21 cellular contexts compared by ENCODE assay signal in the genomic region with DNA sequence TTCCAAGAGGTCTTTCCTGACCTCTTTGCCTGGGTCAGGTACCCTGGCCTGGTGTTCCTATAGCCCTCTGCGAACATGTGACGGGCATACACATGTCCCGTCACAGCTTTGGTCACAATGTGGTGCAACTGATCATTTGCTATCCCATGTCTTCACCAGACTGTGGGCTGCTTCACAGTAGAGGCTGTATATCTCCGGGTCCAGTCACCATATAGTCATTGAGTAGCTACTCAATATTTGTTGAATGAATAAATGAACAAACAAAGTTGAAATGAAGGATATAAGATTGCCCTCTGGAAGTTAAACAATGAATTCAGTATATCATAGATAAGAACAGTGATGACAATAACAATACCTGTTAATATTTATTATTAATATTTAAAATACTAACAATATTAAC. TPM values are rescaled to one million over a fixed set of nuclear protein-coding genes. Genes with fewer than 3 reads are reported as not detected.
DNase-seq lines count a peak whose midpoint lies in the region; ATAC-seq, FAIRE-seq and TF ChIP-seq lines count a peak whose summit lies in the region.
"Had no signal": no experiment of that assay in that cellular context is flagged by ENCODE, and none has a peak within 500 bp of the region (broad histone marks: within the 10 kb centered on the region; RNA-seq: fewer than 3 reads in every experiment).

No MANE protein-coding gene starts in this region.

- no peaks in the 10 kb centered on the region for H4K20me1 ChIP-seq in PC-3 (ENCODE audit: low read length)

- POLR2A ChIA-PET in A549 (lab: Yijun Ruan, JAX) (no interaction called here), PC-3 (lab: Charles Lee; ENCODE audit: unreplicated experiment) (interaction anchor here (0.5 kb wide), 1 partner anchor 12 kb away, joined by 4 read pairs; no protein-coding TSS in a partner anchor), WTC11 (lab: Charles Lee) (no interaction called here)

- CTCF ChIA-PET in A549 (lab: Yijun Ruan, JAX) (interaction anchor here (1.1 to 2.1 kb wide), 4 partner anchors 13 to 103 kb away, joined by 3 to 5 read pairs (median 4); partner anchors contain the start of gene KCTD18), PC-3 (lab: Charles Lee) (no interaction called here), WTC11 (lab: Charles Lee) (interaction anchor here (1.1 kb wide), 1 partner anchor 622 kb away, joined by 3 read pairs; no protein-coding TSS in a partner anchor)

- no peak for TF ChIP-seq EP300 in A549 (IDR thresholded peaks at IDR 0.05)

- H3K9me3 Mint-ChIP-seq in WTC11, result peaks cover 16% of the 10 kb centered on the region

- no peak for FAIRE-seq in A549 (lab: Jason Lieb, UNC)
- FAIRE-seq: GM12891, GM18507 had no signal

- 75% methylated on average over 4 of the region's 4 CpGs for WGBS in A549 (ENCODE audit: missing lambda C conversion rate)

- peak overlapping the region; percentile 27 to 59; a peak in 3 of 6 replicates for H3K27ac ChIP-seq in A549
- peak overlapping the region; percentile 89 for H3K27ac ChIP-seq in PC-3 (ENCODE audit: low read length)

- no TSS peak for BruUV-seq in PC-3 (replicated peaks; lab: Mats Ljungman, UMichigan)

- intact Hi-C loops in PC-3 (cut with micrococcal nuclease), result no loop called here

- H3K27ac Mint-ChIP-seq in WTC11, result no peak overlapping the region
- H3K27ac Mint-ChIP-seq: CD4-positive, alpha-beta memory T cell had no signal

- H3K4me1 ChIP-seq in A549, result peaks cover 49% of the 10 kb centered on the region
- peaks cover 52% of the 10 kb centered on the region for H3K4me1 ChIP-seq in PC-3 (ENCODE audit: insufficient read depth, low read length)
- H3K4me1 ChIP-seq: HAP-1 had no signal

- H3K79me2 ChIP-seq in PC-3 (ENCODE audit: low read length), result no peaks in the 10 kb centered on the region

- peak overlapping the region; percentile 5; the same call in 1 of the 2 replicates for H3K9ac ChIP-seq in PC-3 (ENCODE audit: low read length)

- TF ChIP-seq POLR2A in A549 (IDR thresholded peaks at IDR 0.05; ENCODE audit: low read length), result no peak

- H3K4me1 Mint-ChIP-seq in WTC11, result no peaks in the 10 kb centered on the region

- H3K27me3 ChIP-seq in PC-3 (ENCODE audit: low read length), result no peaks in the 10 kb centered on the region

- H3K9me3 ChIP-seq in A549 (no peaks in the 10 kb centered on the region; the same call in 2 of the 3 replicates), PC-3 (ENCODE audit: low read length) (no peaks in the 10 kb centered on the region)
- H3K9me3 ChIP-seq: HAP-1 had no signal

- 0 out of 2 replicates have a peak, but pooled peaks cover 2% of the 10 kb centered on the region for H3K36me3 Mint-ChIP-seq in WTC11
- H3K36me3 Mint-ChIP-seq: CD4-positive, alpha-beta memory T cell had no signal

- H3K27me3 Mint-ChIP-seq in WTC11 (ENCODE audit: low read depth), result peaks cover 2% of the 10 kb centered on the region; the same call in 1 of the 2 replicates

- H3K4me3 ChIP-seq in A549 (no peak overlapping the region), PC-3 (ENCODE audit: low read length) (no peak overlapping the region)
- H3K4me3 ChIP-seq: HAP-1 had no signal

- H3F3A ChIP-seq in PC-3 (ENCODE audit: low read length, unreplicated experiment), result peaks cover 7% of the 10 kb centered on the region

- ATAC-seq in A549 (no peak), PC-3 (peak; percentile 58), WTC11 (no peak), left lobe of liver (peak; percentile 35), GM19351 (IDR thresholded peaks at IDR 0.05; ENCODE audit: unreplicated experiment) (no peak)

- DNase-seq in A549 (ENCODE audit: low read depth in 1 of 2, low spot score in 1 of 2) (no peak), PC-3 (peak; percentile 85), WTC11 (ENCODE audit: low spot score) (no peak), left lobe of liver (ENCODE audit: low spot score) (no peak), inferior parietal cortex (ENCODE audit: extremely low spot score) (no peak), dedifferentiated amniotic fluid mesenchymal stem cell (ENCODE audit: extremely low spot score) (no peak)
- DNase-seq: 8988T; C1 segment of cervical spinal cord; Calu3; CD4-positive, alpha-beta memory T cell; COR-L47; DMS53; DMS79 treated with DMSO at 0.1 percent for 48 hours; GF-D8; GOT3; HFFc6 had no signal

- H2AFZ ChIP-seq in PC-3 (ENCODE audit: low read length), result no peak overlapping the region

- H3K36me3 ChIP-seq in PC-3 (ENCODE audit: low read depth, low read length), result no peaks in the 10 kb centered on the region
- H3K36me3 ChIP-seq: HAP-1 had no signal

- no peak overlapping the region for H3K4me2 ChIP-seq in A549
- H3K4me2 ChIP-seq in PC-3 (ENCODE audit: low read length), result peak overlapping the region; percentile 2; the same call in 1 of the 2 replicates

- no peaks in the 10 kb centered on the region for H3K9me2 ChIP-seq in PC-3 (replicated peaks; ENCODE audit: low read length)

- H3K4me3 Mint-ChIP-seq in WTC11, result no peak overlapping the region
- H3K4me3 Mint-ChIP-seq: CD4-positive, alpha-beta memory T cell; HFFc6 had no signal

- no peak for TF ChIP-seq RAD21 in A549 (conservative IDR thresholded peaks at IDR 0.05 in 1 of 2, IDR thresholded peaks at IDR 0.05 in 1 of 2)

- TF ChIP-seq CTCF in A549 (IDR thresholded peaks at IDR 0.05) (no peak), PC-3 (conservative IDR thresholded peaks at IDR 0.05; ENCODE audit: low read depth, low read length) (no peak), WTC11 (IDR thresholded peaks at IDR 0.05) (no peak)

TF ChIP-seq in A549, 52 proteins besides CTCF, POLR2A, EP300 and RAD21 (continues in another document):
- no peak for TF ChIP-seq ZFP36 (IDR thresholded peaks at IDR 0.05; ENCODE audit: borderline replicate concordance, partially characterized antibody)
- TF ChIP-seq NR3C1 (IDR thresholded peaks at IDR 0.05), result no peak
- TF ChIP-seq CHD4 (IDR thresholded peaks at IDR 0.05; ENCODE audit: borderline replicate concordance), result no peak
- TF ChIP-seq USF2 (IDR thresholded peaks at IDR 0.05), result no peak
- TF ChIP-seq HOXB13 (CRISPR knock-in tag; IDR thresholded peaks at IDR 0.05; ENCODE audit: low read depth), result no peak
- TF ChIP-seq, protein P1, sequence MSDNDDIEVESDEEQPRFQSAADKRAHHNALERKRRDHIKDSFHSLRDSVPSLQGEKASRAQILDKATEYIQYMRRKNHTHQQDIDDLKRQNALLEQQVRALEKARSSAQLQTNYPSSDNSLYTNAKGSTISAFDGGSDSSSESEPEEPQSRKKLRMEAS (IDR thresholded peaks at IDR 0.05), result no peak
- TF ChIP-seq JUN (IDR thresholded peaks at IDR 0.05), result no peak
- TF ChIP-seq GATA3 (IDR thresholded peaks at IDR 0.05; ENCODE audit: borderline replicate concordance), result no peak
- TF ChIP-seq E2F6 (IDR thresholded peaks at IDR 0.05; ENCODE audit: borderline replicate concordance, low read depth), result no peak

TF ChIP-seq in WTC11, 78 proteins besides CTCF, POLR2A, EP300 and RAD21:
- TF ChIP-seq, protein P2, sequence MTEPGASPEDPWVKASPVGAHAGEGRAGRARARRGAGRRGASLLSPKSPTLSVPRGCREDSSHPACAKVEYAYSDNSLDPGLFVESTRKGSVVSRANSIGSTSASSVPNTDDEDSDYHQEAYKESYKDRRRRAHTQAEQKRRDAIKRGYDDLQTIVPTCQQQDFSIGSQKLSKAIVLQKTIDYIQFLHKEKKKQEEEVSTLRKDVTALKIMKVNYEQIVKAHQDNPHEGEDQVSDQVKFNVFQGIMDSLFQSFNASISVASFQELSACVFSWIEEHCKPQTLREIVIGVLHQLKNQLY (CRISPR knock-in tag; IDR thresholded peaks at IDR 0.05), result no peak
- TF ChIP-seq HMGA2 (CRISPR knock-in tag; IDR thresholded peaks at IDR 0.05), result 0 out of 2 replicates have a peak, but pooled peaks have one; percentile 20
- TF ChIP-seq TP53 (CRISPR knock-in tag; IDR thresholded peaks at IDR 0.05), result no peak
- no peak for TF ChIP-seq PRDM15 (CRISPR knock-in tag; IDR thresholded peaks at IDR 0.05)
- TF ChIP-seq GTF2I (CRISPR knock-in tag; conservative IDR thresholded peaks at IDR 0.05), result no peak

RNA-seq across cellular contexts. Expression of gene AOX1, which starts 16.8 kb away (rescaled TPM):
- polyA plus RNA-seq in A549 (2011; rRNA removed) (2.8 and 3.6 TPM in 2 replicates), A549 (2017; fragmentation: RNase III; extraction: RNeasy Plus Mini Kit Qiagen cat#74134 plus additional on column Dnase treatment) (4.8 to 6.6 TPM (median 5.4 TPM) in 3 replicates)
- 1.1 and 1.3 TPM in 2 replicates for polyA plus RNA-seq in A549 (2012; cell fraction: cytosol; rRNA removed)
- 0.91 and 1.8 TPM in 2 replicates for polyA plus RNA-seq in A549 (2012; cell fraction: nucleus; rRNA removed)
- 1.8 and 5.3 TPM in 2 replicates for polyA minus RNA-seq in A549 (2011; rRNA and poly(A)+ RNA removed)
- total RNA-seq in PC-3 (2014; rRNA removed) (54.9 and 57.2 TPM in 2 replicates), WTC11 (2021) (3.6 to 5.4 TPM (median 4.8 TPM) in 3 replicates), left lobe of liver (1,212 TPM)
- total RNA-seq: CD4-positive, alpha-beta memory T cell; G401 had no signal
- polyA plus RNA-seq: CD4-positive, alpha-beta memory T cell had no signal

Comparison
In these comparisons a context has a peak if more than half of its experiments do, and no peak if none do; other contexts are left out.
1. ATAC-seq: peak in PC-3 (single experiment) and left lobe of liver (single experiment); none in A549 (0 of 2), WTC11 (single experiment) and GM19351 (single experiment).
2. RNA of gene AOX1, which starts 16.8 kb away (total RNA-seq): 1,212 TPM in left lobe of liver (single experiment); 54.9 to 57.2 TPM in PC-3 and 3.6 to 5.4 TPM in WTC11; every median in the first group is over 10 times any median in the second.